28 cellular contexts compared by ENCODE assay signal in genomic region chr19:50796634-50797428, GRCh38. TPM values are rescaled to one million over a fixed set of nuclear protein-coding genes. Genes with fewer than 3 reads are reported as not detected.
A peak's percentile ranks its signal among the peaks of the same experiment; 100 is the strongest.
DNase-seq lines count a peak whose midpoint lies in the region; ATAC-seq and TF ChIP-seq lines count a peak whose summit lies in the region.
"Had no signal": no experiment of that assay in that cellular context is flagged by ENCODE, and none has a peak within 500 bp of the region (broad histone marks: within the 10 kb centered on the region; RNA-seq: fewer than 3 reads in every experiment).

No MANE protein-coding gene starts in this region.

- peaks cover 7 to 20% of the 10 kb centered on the region in 2 donors for H3K36me3 Mint-ChIP-seq in activated T-cell treated with anti-CD3 and anti-CD28 coated beads, Interleukin-2, amount 50 U/mL, for 72 hours (ENCODE audit: insufficient read depth in 2 of 2)
- H3K36me3 Mint-ChIP-seq in neural progenitor cell (peaks cover 15% of the 10 kb centered on the region), CD14-positive monocyte (peaks cover 24 to 54% of the 10 kb centered on the region in 2 donors)
- H3K36me3 Mint-ChIP-seq: natural killer cell had no signal

- intact Hi-C loops in CD14-positive monocyte (cut with micrococcal nuclease) (no loop called here), cardiac septum (cut with DNase I) (no loop called here)

- H3K36me3 ChIP-seq in H7 (replicated peaks; ENCODE audit: control insufficient read depth, insufficient read depth, low read length) = peaks cover 33% of the 10 kb centered on the region
- H3K36me3 ChIP-seq in SU-DHL-6 (ENCODE audit: low read length) = peaks cover 7% of the 10 kb centered on the region; the same call in 1 of the 2 replicates
- peaks cover 7% of the 10 kb centered on the region for H3K36me3 ChIP-seq in neural progenitor cell
- 0 out of 2 replicates have a peak, but pooled peaks cover 5% of the 10 kb centered on the region for H3K36me3 ChIP-seq in MM.1S (replicated peaks; ENCODE audit: insufficient read depth, low read length)

- peak; percentile 56 to 57 for DNase-seq in activated T-cell treated with anti-CD3 and anti-CD28 coated beads, Interleukin-2, amount 50 U/mL, for 48 hours
- no peak for DNase-seq in activated T-cell treated with anti-CD3 and anti-CD28 coated beads, Interleukin-2, amount 50 U/mL, for 72 hours
- peak; percentile 61 for DNase-seq in H7
- no peak for DNase-seq in neural progenitor cell (ENCODE audit: low spot score)
- no peak for DNase-seq in CD14-positive monocyte (ENCODE audit: low spot score)
- no peak for DNase-seq in cardiac septum (ENCODE audit: low spot score)
- DNase-seq in MM.1S = no peak
- DNase-seq: C1 segment of cervical spinal cord; central memory CD4-positive, alpha-beta T cell; hypothalamus; left ventricle myocardium inferior; natural killer cell; NCI-H2081 treated with DMSO at 0.1 percent for 48 hours; NK-92 treated with Interleukin-12 subunit alpha and Interleukin-12 subunit beta, amount 100 ng/mL, for 24 hours; right cardiac atrium; thyroid gland had no signal

- H4K20me1 ChIP-seq in SU-DHL-6 (ENCODE audit: low read depth, low read length) (peaks cover 18% of the 10 kb centered on the region; the same call in 1 of the 2 replicates), neural progenitor cell (ENCODE audit: low read depth) (peaks cover 75% of the 10 kb centered on the region), MM.1S (ENCODE audit: insufficient read depth, low read length) (peaks cover 34% of the 10 kb centered on the region)

- H3K27me3 ChIP-seq in H7 (ENCODE audit: control insufficient read depth, insufficient read depth, low read length) (no peaks in the 10 kb centered on the region), SU-DHL-6 (ENCODE audit: low read length) (no peaks in the 10 kb centered on the region), neural progenitor cell (no peaks in the 10 kb centered on the region), MM.1S (replicated peaks; ENCODE audit: insufficient read depth, low read length) (no peaks in the 10 kb centered on the region)
- H3K27me3 ChIP-seq: ascending aorta, SJSA1, thyroid gland had no signal

- H3K9ac ChIP-seq in SU-DHL-6 (ENCODE audit: low read length) (no peak overlapping the region), neural progenitor cell (no peak overlapping the region), MM.1S (ENCODE audit: low read length) (no peak overlapping the region)
- H3K9ac ChIP-seq: parathyroid adenoma had no signal

- no peak overlapping the region for H2AFZ ChIP-seq in SU-DHL-6 (ENCODE audit: low read depth, low read length, severe bottlenecking)
- no peak overlapping the region for H2AFZ ChIP-seq in neural progenitor cell (replicated peaks)
- H2AFZ ChIP-seq in MM.1S (ENCODE audit: low read length) = no peak overlapping the region
- H2AFZ ChIP-seq: parathyroid adenoma had no signal

- peaks cover 41% of the 10 kb centered on the region for H3F3A ChIP-seq in SU-DHL-6 (ENCODE audit: insufficient read depth)
- peaks cover 53% of the 10 kb centered on the region for H3F3A ChIP-seq in neural progenitor cell (ENCODE audit: low read depth)
- peaks cover 32% of the 10 kb centered on the region for H3F3A ChIP-seq in MM.1S (ENCODE audit: insufficient read depth, low read length)

- no peak for TF ChIP-seq CTCF in SU-DHL-6 (IDR thresholded peaks at IDR 0.05; ENCODE audit: insufficient read depth, low read length, poor library complexity, severe bottlenecking)
- no peak for TF ChIP-seq CTCF in neural progenitor cell (IDR thresholded peaks at IDR 0.05)
- TF ChIP-seq CTCF in CD14-positive monocyte (IDR thresholded peaks at IDR 0.05) = no peak
- TF ChIP-seq CTCF in MM.1S (IDR thresholded peaks at IDR 0.05; ENCODE audit: low read length) = no peak

- H3K9me2 ChIP-seq in SU-DHL-6 (replicated peaks; ENCODE audit: insufficient read depth, low read length) (no peaks in the 10 kb centered on the region), MM.1S (replicated peaks; ENCODE audit: insufficient read depth, low read length) (no peaks in the 10 kb centered on the region)

- H3K4me3 ChIP-seq in H7 (ENCODE audit: insufficient read depth, low read depth, low read length) (no peak overlapping the region), SU-DHL-6 (ENCODE audit: insufficient read depth, low read length, poor library complexity, severe bottlenecking) (no peak overlapping the region), neural progenitor cell (no peak overlapping the region), MM.1S (ENCODE audit: low read length) (no peak overlapping the region)
- H3K4me3 ChIP-seq: ascending aorta, left ventricle myocardium inferior, SJSA1, thyroid gland had no signal

- no peaks in the 10 kb centered on the region for H3K27me3 Mint-ChIP-seq in activated T-cell treated with anti-CD3 and anti-CD28 coated beads, Interleukin-2, amount 50 U/mL, for 72 hours (ENCODE audit: low read depth)
- H3K27me3 Mint-ChIP-seq in neural progenitor cell (ENCODE audit: insufficient read depth, low read depth) = peaks cover 2% of the 10 kb centered on the region
- H3K27me3 Mint-ChIP-seq in CD14-positive monocyte (ENCODE audit: low read depth in 3 of 3) = peaks cover 0 to 4% (median 0%) of the 10 kb centered on the region in 3 donors
- H3K27me3 Mint-ChIP-seq: activated naive CD4-positive, alpha-beta T cell treated with anti-CD3 and anti-CD28 coated beads, Interleukin-2, amount 50 U/mL, for 24 hours had no signal

- ATAC-seq in activated T-cell treated with anti-CD3 and anti-CD28 coated beads, Interleukin-2, amount 50 U/mL, for 72 hours (replicated peaks in 1 of 2) = no peak
- ATAC-seq: natural killer cell, right cardiac atrium had no signal

- H3K9me3 ChIP-seq in SU-DHL-6 (ENCODE audit: insufficient read depth, low read length) (no peaks in the 10 kb centered on the region), neural progenitor cell (ENCODE audit: low read depth) (no peaks in the 10 kb centered on the region), MM.1S (replicated peaks; ENCODE audit: insufficient read depth, low read length) (no peaks in the 10 kb centered on the region)
- H3K9me3 ChIP-seq: ascending aorta, left ventricle myocardium inferior, thyroid gland had no signal

- peaks cover 11% of the 10 kb centered on the region for H3K4me1 Mint-ChIP-seq in activated T-cell treated with anti-CD3 and anti-CD28 coated beads, Interleukin-2, amount 50 U/mL, for 72 hours (ENCODE audit: low read depth)
- peaks cover 8% of the 10 kb centered on the region for H3K4me1 Mint-ChIP-seq in neural progenitor cell
- H3K4me1 Mint-ChIP-seq in CD14-positive monocyte = peaks cover 2% of the 10 kb centered on the region
- H3K4me1 Mint-ChIP-seq: natural killer cell had no signal

- peaks cover 4% of the 10 kb centered on the region for H3K4me1 ChIP-seq in neural progenitor cell
- H3K4me1 ChIP-seq in MM.1S (ENCODE audit: low read length) = peaks cover 11% of the 10 kb centered on the region; the same call in 1 of the 2 replicates
- H3K4me1 ChIP-seq: ascending aorta, left ventricle myocardium inferior, parathyroid adenoma, SJSA1 had no signal

- H3K4me2 ChIP-seq in SU-DHL-6 (ENCODE audit: low read depth, low read length, poor library complexity, severe bottlenecking) (no peak overlapping the region), neural progenitor cell (no peak overlapping the region), MM.1S (ENCODE audit: low read depth, low read length) (no peak overlapping the region)

- H3K27ac ChIP-seq in SU-DHL-6 (ENCODE audit: low read depth, low read length) (peak overlapping the region; percentile 20; the same call in 1 of the 2 replicates), neural progenitor cell (peak overlapping the region; percentile 13), MM.1S (ENCODE audit: low read length) (no peak overlapping the region)
- H3K27ac ChIP-seq: ascending aorta, HL-60, left ventricle myocardium inferior, parathyroid adenoma, SJSA1, thyroid gland had no signal

- no peak overlapping the region for H3K27ac Mint-ChIP-seq in activated T-cell treated with anti-CD3 and anti-CD28 coated beads, Interleukin-2, amount 50 U/mL, for 72 hours
- no peak overlapping the region for H3K27ac Mint-ChIP-seq in neural progenitor cell
- no peak overlapping the region for H3K27ac Mint-ChIP-seq in CD14-positive monocyte
- H3K27ac Mint-ChIP-seq: activated naive CD4-positive, alpha-beta T cell treated with anti-CD3 and anti-CD28 coated beads, Interleukin-2, amount 50 U/mL, for 24 hours; dendritic cell treated with granulocyte-macrophage colony-stimulating factor and Interleukin-4, amounts not matched to agents 40 ng/mL and 50 ng/mL, for 4 days; natural killer cell had no signal

- peaks cover 16% of the 10 kb centered on the region for H3K79me2 ChIP-seq in SU-DHL-6 (ENCODE audit: insufficient read depth, low read length)
- peaks cover 28% of the 10 kb centered on the region for H3K79me2 ChIP-seq in neural progenitor cell (ENCODE audit: low read depth)
- H3K79me2 ChIP-seq in MM.1S (ENCODE audit: low read length) = peaks cover 21% of the 10 kb centered on the region
- H3K79me2 ChIP-seq: parathyroid adenoma had no signal

- no peak overlapping the region for H3K4me3 Mint-ChIP-seq in activated T-cell treated with anti-CD3 and anti-CD28 coated beads, Interleukin-2, amount 50 U/mL, for 72 hours
- H3K4me3 Mint-ChIP-seq in neural progenitor cell (no peak overlapping the region), CD14-positive monocyte (no peak overlapping the region)
- H3K4me3 Mint-ChIP-seq: activated naive CD4-positive, alpha-beta T cell treated with anti-CD3 and anti-CD28 coated beads, Interleukin-2, amount 50 U/mL, for 24 hours; dendritic cell treated with granulocyte-macrophage colony-stimulating factor and Interleukin-4, amounts not matched to agents 40 ng/mL and 50 ng/mL, for 4 days; natural killer cell had no signal

- H3K9me3 Mint-ChIP-seq in activated T-cell treated with anti-CD3 and anti-CD28 coated beads, Interleukin-2, amount 50 U/mL, for 72 hours = no peaks in the 10 kb centered on the region
- H3K9me3 Mint-ChIP-seq in neural progenitor cell (no peaks in the 10 kb centered on the region), CD14-positive monocyte (no peaks in the 10 kb centered on the region)
- H3K9me3 Mint-ChIP-seq: activated naive CD4-positive, alpha-beta T cell treated with anti-CD3 and anti-CD28 coated beads, Interleukin-2, amount 50 U/mL, for 24 hours; dendritic cell treated with granulocyte-macrophage colony-stimulating factor and Interleukin-4, amounts not matched to agents 40 ng/mL and 50 ng/mL, for 4 days; natural killer cell had no signal

RNA-seq across cellular contexts. Expression of gene ACP4, which starts 6.6 kb away (rescaled TPM):
- total RNA-seq in activated T-cell treated with anti-CD3 and anti-CD28 coated beads, Interleukin-2, amount 50 U/mL, for 72 hours = not detected
- total RNA-seq in H7 (2014; rRNA removed; shearing (Covaris generic)) = not detected in 2 replicates
- total RNA-seq in neural progenitor cell (ENCODE audit: low replicate concordance) = not detected in 2 replicates
- not detected for polyA plus RNA-seq in CD14-positive monocyte
- total RNA-seq in cardiac septum = not detected
- total RNA-seq: ascending aorta; fibroblast of lung; G401; left ventricle myocardium inferior; natural killer cell; NCI-H460; right cardiac atrium; SJSA1; T-helper 1 cell treated with Interleukin-12 subunit alpha and Interleukin-12 subunit beta and Interleukin-4 antibody, amounts not matched to agents 30 ng/mL and 1 ng/mL, for 36 hours; thyroid gland had no signal
- polyA plus RNA-seq: AG04450, fibroblast of lung, right cardiac atrium had no signal

RNA-seq across cellular contexts. Expression of gene GPR32, which starts 26.6 kb away (rescaled TPM):
- total RNA-seq in activated T-cell treated with anti-CD3 and anti-CD28 coated beads, Interleukin-2, amount 50 U/mL, for 72 hours = not detected
- not detected in 2 replicates for total RNA-seq in H7 (2014; rRNA removed; shearing (Covaris generic))
- total RNA-seq in neural progenitor cell (ENCODE audit: low replicate concordance) (not detected in 2 replicates), cardiac septum (not detected)
- polyA plus RNA-seq in CD14-positive monocyte = not detected
- total RNA-seq: ascending aorta; fibroblast of lung; G401; left ventricle myocardium inferior; natural killer cell; NCI-H460; right cardiac atrium; SJSA1; T-helper 1 cell treated with Interleukin-12 subunit alpha and Interleukin-12 subunit beta and Interleukin-4 antibody, amounts not matched to agents 30 ng/mL and 1 ng/mL, for 36 hours; thyroid gland had no signal
- polyA plus RNA-seq: AG04450, fibroblast of lung, right cardiac atrium had no signal

RNA-seq across cellular contexts. Expression of gene KLK1, which starts 26.8 kb away (rescaled TPM):
- 1 to 10 TPM; 1.7 to 2.3 TPM for total RNA-seq in activated T-cell treated with anti-CD3 and anti-CD28 coated beads, Interleukin-2, amount 50 U/mL, for 72 hours
- total RNA-seq in H7 (2014; rRNA removed; shearing (Covaris generic)) = not detected in 2 replicates
- total RNA-seq in neural progenitor cell (ENCODE audit: low replicate concordance) (not detected in 2 replicates), cardiac septum (not detected)
- under 1 TPM in 1 of 2 donors, not detected in 1; 0.66 TPM for polyA plus RNA-seq in CD14-positive monocyte
- total RNA-seq: ascending aorta, fibroblast of lung, G401, natural killer cell, SJSA1 had no signal
- polyA plus RNA-seq: AG04450, fibroblast of lung had no signal

RNA-seq across cellular contexts. Expression of gene KLK15, which starts 36.5 kb away (rescaled TPM):
- total RNA-seq in activated T-cell treated with anti-CD3 and anti-CD28 coated beads, Interleukin-2, amount 50 U/mL, for 72 hours = not detected
- not detected in 2 replicates for total RNA-seq in H7 (2014; rRNA removed; shearing (Covaris generic))
- total RNA-seq in neural progenitor cell (ENCODE audit: low replicate concordance) = not detected in 2 replicates
- polyA plus RNA-seq in CD14-positive monocyte = not detected
- total RNA-seq in cardiac septum = not detected
- total RNA-seq: ascending aorta; fibroblast of lung; G401; left ventricle myocardium inferior; natural killer cell; NCI-H460; right cardiac atrium; SJSA1; T-helper 1 cell treated with Interleukin-12 subunit alpha and Interleukin-12 subunit beta and Interleukin-4 antibody, amounts not matched to agents 30 ng/mL and 1 ng/mL, for 36 hours had no signal
- polyA plus RNA-seq: AG04450, fibroblast of lung, right cardiac atrium had no signal

RNA-seq across cellular contexts. Expression of gene KLK3, which starts 57.9 kb away (rescaled TPM):
- not detected for total RNA-seq in activated T-cell treated with anti-CD3 and anti-CD28 coated beads, Interleukin-2, amount 50 U/mL, for 72 hours
- not detected in 2 replicates for total RNA-seq in H7 (2014; rRNA removed; shearing (Covaris generic))
- not detected in 2 replicates for total RNA-seq in neural progenitor cell (ENCODE audit: low replicate concordance)
- not detected for polyA plus RNA-seq in CD14-positive monocyte
- not detected for total RNA-seq in cardiac septum
- total RNA-seq: ascending aorta; fibroblast of lung; G401; left ventricle myocardium inferior; natural killer cell; NCI-H460; right cardiac atrium; SJSA1; T-helper 1 cell treated with Interleukin-12 subunit alpha and Interleukin-12 subunit beta and Interleukin-4 antibody, amounts not matched to agents 30 ng/mL and 1 ng/mL, for 36 hours had no signal
- polyA plus RNA-seq: AG04450, fibroblast of lung, right cardiac atrium had no signal

Comparison
In these comparisons a context has a peak if more than half of its experiments do, and no peak if none do; other contexts are left out.
1. DNase-seq: peak in activated T-cell treated with anti-CD3 and anti-CD28 coated beads, Interleukin-2, amount 50 U/mL, for 48 hours (2 of 2) and H7 (single experiment); none in activated T-cell treated with anti-CD3 and anti-CD28 coated beads, Interleukin-2, amount 50 U/mL, for 72 hours (0 of 2), neural progenitor cell (single experiment), CD14-positive monocyte (single experiment), cardiac septum (single experiment) and MM.1S (single experiment).